In genomic region chr3:46946416-46946815, GRCh38 we compare ENCODE assay signal across 9 cellular contexts. TPM values are rescaled to one million over a fixed set of nuclear protein-coding genes. Genes with fewer than 3 reads are reported as not detected.
DNase-seq lines count a peak whose midpoint lies in the region; ATAC-seq, FAIRE-seq and TF ChIP-seq lines count a peak whose summit lies in the region.
"Had no signal": no experiment of that assay in that cellular context is flagged by ENCODE, and none has a peak within 500 bp of the region (broad histone marks: within the 10 kb centered on the region; RNA-seq: fewer than 3 reads in every experiment).

No MANE protein-coding gene starts in this region.

- TF ChIP-seq POLR2A in thyroid gland (IDR thresholded peaks at IDR 0.05) = no peak

- intact Hi-C loops in activated naive CD4-positive, alpha-beta T cell treated with anti-CD3 and anti-CD28 coated beads for 36 hours (cut with micrococcal nuclease) = no loop called here
- intact Hi-C loops in thyroid gland (cut with DNase I) = no loop called here

- H3K36me3 ChIP-seq in astrocyte (ENCODE audit: insufficient read depth, low read length) (no peaks in the 10 kb centered on the region), lung (ENCODE audit: control insufficient read depth in 2 of 2, insufficient read depth in 2 of 2, low read length in 2 of 2) (peaks cover 0 to 3% of the 10 kb centered on the region in 2 donors), thyroid gland (no peaks in the 10 kb centered on the region)

- H3K4me3 ChIP-seq in astrocyte (ENCODE audit: insufficient read depth, low read depth, low read length) = no peak overlapping the region
- H3K4me3 ChIP-seq in lung = no peak overlapping the region
- H3K4me3 ChIP-seq in thyroid gland (replicated peaks in 1 of 3) = no peak overlapping the region

- H3K36me3 Mint-ChIP-seq in activated naive CD4-positive, alpha-beta T cell treated with anti-CD3 and anti-CD28 coated beads, Interleukin-2, amount 10 ng/mL, durations not matched to agents 7 days and 5 days = peaks cover 37% of the 10 kb centered on the region
- peaks cover 15% of the 10 kb centered on the region for H3K36me3 Mint-ChIP-seq in activated naive CD4-positive, alpha-beta T cell treated with anti-CD3 and anti-CD28 coated beads for 36 hours (ENCODE audit: low read depth)
- peaks cover 17% of the 10 kb centered on the region for H3K36me3 Mint-ChIP-seq in astrocyte (ENCODE audit: low read depth, unreplicated experiment)

- peaks cover 38% of the 10 kb centered on the region for H3K4me1 ChIP-seq in astrocyte (ENCODE audit: insufficient read depth, low read length)
- peaks cover 55 to 57% of the 10 kb centered on the region in 2 donors for H3K4me1 ChIP-seq in lung (ENCODE audit: control insufficient read depth in 2 of 2, insufficient read depth in 2 of 2, low read length in 2 of 2)
- H3K4me1 ChIP-seq in thyroid gland = peaks cover 73 to 89% of the 10 kb centered on the region in 2 donors

- no peak for FAIRE-seq in astrocyte (lab: Jason Lieb, UNC)
- FAIRE-seq: frontal cortex had no signal

- no peaks in the 10 kb centered on the region for H3K27me3 Mint-ChIP-seq in activated naive CD4-positive, alpha-beta T cell treated with anti-CD3 and anti-CD28 coated beads, Interleukin-2, amount 10 ng/mL, durations not matched to agents 7 days and 5 days
- H3K27me3 Mint-ChIP-seq in activated naive CD4-positive, alpha-beta T cell treated with anti-CD3 and anti-CD28 coated beads for 36 hours (ENCODE audit: low read depth) = no peaks in the 10 kb centered on the region
- no peaks in the 10 kb centered on the region for H3K27me3 Mint-ChIP-seq in astrocyte (ENCODE audit: low read depth, unreplicated experiment)

- peaks cover 75% of the 10 kb centered on the region for H3K4me1 Mint-ChIP-seq in activated naive CD4-positive, alpha-beta T cell treated with anti-CD3 and anti-CD28 coated beads, Interleukin-2, amount 10 ng/mL, durations not matched to agents 7 days and 5 days
- peaks cover 68% of the 10 kb centered on the region for H3K4me1 Mint-ChIP-seq in activated naive CD4-positive, alpha-beta T cell treated with anti-CD3 and anti-CD28 coated beads for 36 hours (ENCODE audit: low read depth)
- H3K4me1 Mint-ChIP-seq in astrocyte (ENCODE audit: low read depth, unreplicated experiment) = peaks cover 50% of the 10 kb centered on the region

- H3K79me2 ChIP-seq in astrocyte (ENCODE audit: insufficient read depth, low read length) = peaks cover 100% of the 10 kb centered on the region

- DNase-seq in activated naive CD4-positive, alpha-beta T cell treated with anti-CD3 and anti-CD28 coated beads, Interleukin-2, amount 10 ng/mL, durations not matched to agents 7 days and 5 days = no peak
- DNase-seq in activated naive CD4-positive, alpha-beta T cell treated with anti-CD3 and anti-CD28 coated beads for 36 hours = no peak
- DNase-seq in astrocyte (ENCODE audit: low read depth) (no peak), lung (ENCODE audit: low spot score) (no peak), thyroid gland (peak in 1 of 2 donors; percentile 55), NCI-H2029 treated with DMSO at 0.1 percent for 48 hours (lab: John Stamatoyannopoulos, UW) (no peak), cortex of kidney (lab: John Stamatoyannopoulos, UW) (no peak), A172 (ENCODE audit: low spot score) (no peak)

- H2AFZ ChIP-seq in astrocyte (ENCODE audit: low read depth, low read length) = no peak overlapping the region

- WGBS in lung, 2 donors = 70 to 84% methylated on average over 6 of the region's 6 CpGs
- WGBS in thyroid gland, 2 donors = 53 to 61% methylated on average over 5 to 6 of the region's 6 CpGs

- no peak for ATAC-seq in lung (ENCODE audit: insufficient read depth, low FRiP score)

- TF ChIP-seq CTCF in astrocyte (IDR thresholded peaks at IDR 0.05; ENCODE audit: insufficient read depth, low read depth, low read length) (no peak), lung (IDR thresholded peaks at IDR 0.05; ENCODE audit: control extremely low read depth, extremely low read depth) (no peak), thyroid gland (IDR thresholded peaks at IDR 0.05) (no peak)

- H3K27me3 ChIP-seq in astrocyte (ENCODE audit: insufficient read depth, low read length) (no peaks in the 10 kb centered on the region), lung (ENCODE audit: control insufficient read depth, insufficient read depth) (no peaks in the 10 kb centered on the region), thyroid gland (no peaks in the 10 kb centered on the region)

- H4K20me1 ChIP-seq in astrocyte (ENCODE audit: insufficient read depth, low read length) = peaks cover 97% of the 10 kb centered on the region

- H3K27ac ChIP-seq in astrocyte (ENCODE audit: low read depth, low read length) (no peak overlapping the region), lung (ENCODE audit: low read depth in 1 of 2, low read length in 1 of 2) (peak overlapping the region; percentile 80 to 94), thyroid gland (peak overlapping the region; percentile 4 to 79 (median 66))

- H3K9ac ChIP-seq in astrocyte (ENCODE audit: low read length) = no peak overlapping the region

- H3K4me3 Mint-ChIP-seq in activated naive CD4-positive, alpha-beta T cell treated with anti-CD3 and anti-CD28 coated beads, Interleukin-2, amount 10 ng/mL, durations not matched to agents 7 days and 5 days = no peak overlapping the region
- H3K4me3 Mint-ChIP-seq in activated naive CD4-positive, alpha-beta T cell treated with anti-CD3 and anti-CD28 coated beads for 36 hours = no peak overlapping the region
- H3K4me3 Mint-ChIP-seq in astrocyte (ENCODE audit: unreplicated experiment) = peak overlapping the region; percentile 34

- CTCF ChIA-PET in activated naive CD4-positive, alpha-beta T cell treated with anti-CD3 and anti-CD28 coated beads, Interleukin-2, amount 10 ng/mL, durations not matched to agents 7 days and 5 days (lab: Charles Lee) = interaction anchor here (1.2 kb wide), 1 partner anchor 30 kb away, joined by 3 read pairs; the partner anchor contains the start of gene CCDC12
- CTCF ChIA-PET in activated naive CD4-positive, alpha-beta T cell treated with anti-CD3 and anti-CD28 coated beads for 36 hours (lab: Charles Lee) = interaction anchor here (1.3 kb wide), 1 partner anchor 12 kb away, joined by 8 read pairs; no protein-coding TSS in a partner anchor

- no peaks in the 10 kb centered on the region for H3K9me3 ChIP-seq in astrocyte (ENCODE audit: insufficient read depth, low read depth, low read length)
- no peaks in the 10 kb centered on the region for H3K9me3 ChIP-seq in lung (ENCODE audit: control insufficient read depth in 2 of 2, insufficient read depth in 1 of 2, low read length in 1 of 2)
- H3K9me3 ChIP-seq in thyroid gland = no peaks in the 10 kb centered on the region

- H3K9me3 Mint-ChIP-seq in activated naive CD4-positive, alpha-beta T cell treated with anti-CD3 and anti-CD28 coated beads, Interleukin-2, amount 10 ng/mL, durations not matched to agents 7 days and 5 days = no peaks in the 10 kb centered on the region
- no peaks in the 10 kb centered on the region for H3K9me3 Mint-ChIP-seq in activated naive CD4-positive, alpha-beta T cell treated with anti-CD3 and anti-CD28 coated beads for 36 hours
- H3K9me3 Mint-ChIP-seq in astrocyte (ENCODE audit: unreplicated experiment) = no peaks in the 10 kb centered on the region

- no peak overlapping the region for H3K4me2 ChIP-seq in astrocyte (ENCODE audit: low read length)

- H3K27ac Mint-ChIP-seq in activated naive CD4-positive, alpha-beta T cell treated with anti-CD3 and anti-CD28 coated beads, Interleukin-2, amount 10 ng/mL, durations not matched to agents 7 days and 5 days = peak overlapping the region; percentile 92
- H3K27ac Mint-ChIP-seq in activated naive CD4-positive, alpha-beta T cell treated with anti-CD3 and anti-CD28 coated beads for 36 hours = no peak overlapping the region
- peak overlapping the region; percentile 34 for H3K27ac Mint-ChIP-seq in astrocyte (ENCODE audit: unreplicated experiment)

RNA-seq across cellular contexts. Expression of gene CCDC12, which starts 30.1 kb away (rescaled TPM):
- total RNA-seq in activated naive CD4-positive, alpha-beta T cell treated with anti-CD3 and anti-CD28 coated beads for 36 hours = 10 to 100 TPM; 37.6 to 43.0 TPM
- total RNA-seq in astrocyte (26.2 and 29.0 TPM in 2 replicates), lung (10 to 100 TPM; 34.2 to 64.9 TPM), thyroid gland (10 to 100 TPM; 43.2 to 60.6 (median 51.8) TPM)
- polyA plus RNA-seq in lung = 100 to 1,000 TPM in 1 of 2 donors, 10 to 100 TPM in 1; 75.2 to 129 TPM
- 21.1 and 32.5 TPM in 2 replicates for total RNA-seq in A172 (2014; rRNA removed; shearing (Covaris generic))

RNA-seq across cellular contexts. Expression of gene NBEAL2, which starts 33.0 kb away (rescaled TPM):
- total RNA-seq in activated naive CD4-positive, alpha-beta T cell treated with anti-CD3 and anti-CD28 coated beads for 36 hours = 10 to 100 TPM; 85.0 to 92.4 TPM
- 11.4 and 14.8 TPM in 2 replicates for total RNA-seq in astrocyte
- total RNA-seq in lung = 100 to 1,000 TPM in 1 of 2 donors, 10 to 100 TPM in 1; 64.4 to 167 TPM
- 100 to 1,000 TPM; 105 to 191 TPM for polyA plus RNA-seq in lung
- 10 to 100 TPM; 19.4 to 38.6 (median 27.5) TPM for total RNA-seq in thyroid gland
- 10.9 and 13.9 TPM in 2 replicates for total RNA-seq in A172 (2014; rRNA removed; shearing (Covaris generic))
